Comparison of ENCODE assay signal across 1 cellular context in genomic region chr7:19397917-19398316, GRCh38.
TF ChIP-seq lines count a peak whose summit lies in the region.

No MANE protein-coding gene starts in this region.

TF ChIP-seq in SK-N-SH, 30 proteins besides CTCF, POLR2A, EP300 and RAD21 (continued from another document):
- TF ChIP-seq REST (IDR thresholded peaks at IDR 0.05; ENCODE audit: low read depth, low read length) (no peak), EZH2phosphoT487 (IDR thresholded peaks at IDR 0.05; ENCODE audit: borderline replicate concordance, low read depth) (no peak), FOXJ3 (CRISPR knock-in tag; IDR thresholded peaks at IDR 0.05) (no peak), ZBTB33 (IDR thresholded peaks at IDR 0.05; ENCODE audit: borderline replicate concordance, low read depth) (no peak), USF2 (IDR thresholded peaks at IDR 0.05; ENCODE audit: borderline replicate concordance, low read depth, low read length) (no peak), ELF1 (IDR thresholded peaks at IDR 0.05) (no peak), YY1 (IDR thresholded peaks at IDR 0.05; ENCODE audit: low read depth) (no peak)
